ENCODE assay signal across 8 cellular contexts in genomic region chr11:65204646-65205601, GRCh38.
DNase-seq lines count a peak whose midpoint lies in the region; ATAC-seq and TF ChIP-seq lines count a peak whose summit lies in the region.

No MANE protein-coding gene starts in this region.

- DNase-seq in COLO668 (lab: John Stamatoyannopoulos, UW; ENCODE audit: unreplicated experiment) (peak; percentile 39), HEK293T (ENCODE audit: extremely low spot score) (peak; percentile 89), T-helper 1 cell (peak in 3 of 5 donors; percentile 34 to 43 (median 39)), cardiac fibroblast (ENCODE audit: low read depth in 2 of 2) (peak; percentile 37 to 50), HPDE6-E6E7 (ENCODE audit: extremely low spot score) (no peak)
- peak; percentile 40 to 79 for DNase-seq in stimulated activated effector memory CD8-positive, alpha-beta T cell treated with anti-CD3 and anti-CD28 coated beads, Interleukin-12 subunit alpha, Interleukin-12 subunit beta, amount 100 ng/mL, for 72 hours (ENCODE audit: low spot score in 2 of 2)

- H3K9me3 Mint-ChIP-seq in stimulated activated effector memory CD8-positive, alpha-beta T cell treated with anti-CD3 and anti-CD28 coated beads, Interleukin-12 subunit alpha, Interleukin-12 subunit beta, amount 100 ng/mL, for 72 hours = no peaks in the 10 kb centered on the region

- no peak overlapping the region for H3K4me3 Mint-ChIP-seq in stimulated activated effector memory CD8-positive, alpha-beta T cell treated with anti-CD3 and anti-CD28 coated beads, Interleukin-12 subunit alpha, Interleukin-12 subunit beta, amount 100 ng/mL, for 72 hours

- peaks cover 57% of the 10 kb centered on the region for H3K36me3 Mint-ChIP-seq in stimulated activated effector memory CD8-positive, alpha-beta T cell treated with anti-CD3 and anti-CD28 coated beads, Interleukin-12 subunit alpha, Interleukin-12 subunit beta, amount 100 ng/mL, for 72 hours

- peak overlapping the region; percentile 16 for H3K27ac ChIP-seq in layer of hippocampus (ENCODE audit: low read depth, low read length)

- H3K27ac Mint-ChIP-seq in stimulated activated effector memory CD8-positive, alpha-beta T cell treated with anti-CD3 and anti-CD28 coated beads, Interleukin-12 subunit alpha, Interleukin-12 subunit beta, amount 100 ng/mL, for 72 hours = peak overlapping the region; percentile 56

- peak; percentile 65 for ATAC-seq in stimulated activated effector memory CD8-positive, alpha-beta T cell treated with anti-CD3 and anti-CD28 coated beads, Interleukin-12 subunit alpha, Interleukin-12 subunit beta, amount 100 ng/mL, for 72 hours
- ATAC-seq in GM19023 (IDR thresholded peaks at IDR 0.05; ENCODE audit: unreplicated experiment) = no peak

- H3K4me1 Mint-ChIP-seq in stimulated activated effector memory CD8-positive, alpha-beta T cell treated with anti-CD3 and anti-CD28 coated beads, Interleukin-12 subunit alpha, Interleukin-12 subunit beta, amount 100 ng/mL, for 72 hours = peaks cover 22% of the 10 kb centered on the region

- no peaks in the 10 kb centered on the region for H3K27me3 ChIP-seq in layer of hippocampus (ENCODE audit: control insufficient read depth, insufficient read depth, low read length)

- CTCF ChIA-PET in HEK293T (lab: Yijun Ruan, JAX) = interaction anchor here (0.6 to 1.6 kb wide), 12 partner anchors 13 to 130 kb away, joined by 3 to 7 read pairs (median 4); partner anchors contain the start of genes CAPN1 and POLA2

- no peak overlapping the region for H3K4me3 ChIP-seq in cardiac fibroblast (replicated peaks in 1 of 2; ENCODE audit: low read depth in 2 of 2, low read length in 2 of 2)

- POLR2A ChIA-PET in HEK293T (lab: Yijun Ruan, JAX) = interaction anchor here (1.2 to 1.4 kb wide), 2 partner anchors 57 to 118 kb away, joined by 3 read pairs; partner anchors contain the start of gene POLA2

- TF ChIP-seq CTCF in cardiac fibroblast (IDR thresholded peaks at IDR 0.05; ENCODE audit: low read depth, low read length) = peak; percentile 94

TF ChIP-seq in HEK293T, 16 proteins besides CTCF, POLR2A, EP300 and RAD21:
- no peak for TF ChIP-seq SP1 (IDR thresholded peaks at IDR 0.05)
- TF ChIP-seq PKNOX1 (IDR thresholded peaks at IDR 0.05) = no peak
- TF ChIP-seq LEF1 (IDR thresholded peaks at IDR 0.05; ENCODE audit: borderline replicate concordance) = no peak
TF ChIP-seq in HEK293T: peak in this region for 0.
